Comparison of ENCODE assay signal across 22 cellular contexts in the genomic region with DNA sequence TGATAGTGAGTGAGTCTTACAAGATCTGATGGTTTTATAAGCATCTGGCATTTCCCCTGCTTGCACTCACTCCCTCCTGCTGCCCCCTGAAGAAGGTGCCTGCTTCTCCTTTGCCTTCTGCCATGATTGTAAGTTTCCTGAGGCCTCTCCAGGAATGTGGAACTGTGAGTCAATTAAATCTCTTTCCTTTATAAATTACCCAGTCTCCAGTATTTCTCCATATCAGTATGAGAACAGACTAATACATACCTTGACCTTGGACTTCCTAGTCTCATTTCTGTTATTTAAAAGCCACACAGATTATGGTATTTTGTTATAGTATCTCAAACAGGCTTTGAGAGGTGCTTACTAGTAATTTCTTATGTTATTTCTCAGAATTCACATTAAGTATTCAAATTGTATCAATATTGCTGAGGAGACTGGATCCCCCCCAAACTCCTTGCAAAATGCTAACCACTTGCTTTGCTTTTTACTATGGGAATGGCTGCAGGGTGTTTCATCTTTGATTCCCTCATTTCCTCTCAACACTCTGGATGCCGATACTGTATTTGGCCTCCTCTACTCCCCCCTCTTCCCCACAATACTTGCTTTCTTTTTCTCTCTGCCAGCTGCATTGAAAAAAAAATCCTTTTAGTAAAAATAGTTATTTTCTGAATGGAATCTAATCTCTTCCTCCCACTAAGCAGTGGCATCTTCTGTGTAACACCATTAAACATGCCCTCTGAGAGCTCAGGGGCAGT.
"Had no signal": no experiment of that assay in that cellular context is flagged by ENCODE, and none has a peak within 500 bp of the region (broad histone marks: within the 10 kb centered on the region; RNA-seq: fewer than 3 reads in every experiment).

No MANE protein-coding gene starts in this region.

- H3K4me3 ChIP-seq: colonic mucosa, esophagus squamous epithelium, gastrocnemius medialis, left ventricle myocardium inferior, lower lobe of right lung, prostate gland, right lobe of liver, suprapubic skin, tibial artery, upper lobe of left lung, uterus had no signal

- H3K36me3 ChIP-seq: colonic mucosa, esophagus squamous epithelium, gastrocnemius medialis, left ventricle myocardium inferior, lower lobe of right lung, prostate gland, right lobe of liver, suprapubic skin, tibial artery, upper lobe of left lung, uterus had no signal

- ATAC-seq: gastrocnemius medialis, left cardiac atrium, lower lobe of right lung, right lobe of liver had no signal

- H3K36me3 Mint-ChIP-seq: immature natural killer cell, memory B cell, naive B cell had no signal

- H3K4me3 Mint-ChIP-seq: immature natural killer cell, memory B cell, naive B cell, nephron had no signal

- H3K27ac Mint-ChIP-seq: immature natural killer cell, memory B cell, naive B cell, nephron had no signal

- H3K9me3 Mint-ChIP-seq: nephron had no signal

- H3K27me3 ChIP-seq: colonic mucosa, esophagus squamous epithelium, gastrocnemius medialis, right lobe of liver, suprapubic skin, tibial artery, upper lobe of left lung, uterus had no signal

- H3K27me3 Mint-ChIP-seq: memory B cell had no signal

- DNase-seq: cerebellar nuclear complex; colonic mucosa; effector CD4-positive, alpha-beta T cell; esophagus squamous epithelium; gastrocnemius medialis; immature natural killer cell; kidney; left cardiac atrium; left ventricle myocardium inferior; lower lobe of right lung; midbrain; naive B cell; retina; right lobe of liver; stimulated activated naive CD4-positive, alpha-beta T cell treated with Interleukin-2 at 50 U/mL for 16 hours; tibial artery; upper lobe of left lung; uterus had no signal

- H3K4me1 Mint-ChIP-seq: immature natural killer cell, memory B cell, naive B cell, nephron had no signal
